In the genomic region with DNA sequence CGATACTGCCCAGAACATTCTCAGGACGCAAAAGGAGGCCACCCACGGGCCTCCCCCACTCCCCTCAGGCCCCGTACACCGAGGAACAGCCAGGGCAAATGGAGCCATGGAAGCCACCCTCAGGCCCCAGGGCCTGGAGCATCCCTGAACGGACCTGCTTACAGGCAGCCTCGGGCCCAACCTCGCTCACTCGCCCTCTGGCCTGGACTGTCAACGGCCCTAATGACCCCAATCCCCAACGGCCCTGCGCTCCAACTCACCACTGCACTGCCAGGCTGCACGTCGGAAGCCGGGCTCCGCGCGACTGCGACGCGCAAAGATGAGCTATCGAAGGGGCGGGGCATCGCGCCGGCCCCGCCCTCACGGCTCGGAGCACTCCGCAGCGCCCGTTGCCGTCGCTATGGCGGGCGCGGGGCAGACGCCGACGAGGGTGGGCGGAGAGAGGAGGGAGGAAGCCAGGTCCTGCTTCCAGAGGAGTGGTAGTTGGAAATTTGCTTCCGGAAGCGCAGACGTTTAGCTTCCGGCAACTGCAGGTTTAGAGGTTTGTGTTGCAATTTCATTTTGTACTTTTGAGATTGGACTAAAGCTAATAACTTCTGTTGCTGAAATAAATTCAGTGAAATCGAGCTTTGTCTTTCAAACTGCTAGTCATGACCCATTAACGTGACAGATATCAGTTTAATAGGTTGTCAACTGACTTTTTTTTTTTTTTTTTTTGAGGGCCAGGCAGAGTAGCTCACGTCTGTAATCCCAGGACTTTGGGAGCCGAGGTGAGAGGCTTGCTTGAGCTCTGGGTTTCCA, we compare ENCODE assay signal across 8 cellular contexts. TPM values are rescaled to one million over a fixed set of nuclear protein-coding genes. Genes with fewer than 3 reads are reported as not detected.
DNase-seq lines count a peak whose midpoint lies in the region; TF ChIP-seq lines count a peak whose summit lies in the region.

SKIC8 (minus strand) TSS at position 308 of the 801 bp plus-strand sequence. CDS start 3,923 bp downstream, outside the sequence.

- peak within 1 kb of the TSS; percentile 90 for H3K9ac ChIP-seq in SK-N-MC (ENCODE audit: insufficient read length)

- peak within 1 kb of the TSS; percentile 96 for H3K4me3 Mint-ChIP-seq in HFFc6
- peak within 1 kb of the TSS; percentile 97 for H3K4me3 Mint-ChIP-seq in activated naive CD4-positive, alpha-beta T cell treated with anti-CD3 and anti-CD28 coated beads for 36 hours

- H3K9me3 Mint-ChIP-seq in HFFc6 = no peaks in the 10 kb centered on the region
- no peaks in the 10 kb centered on the region for H3K9me3 Mint-ChIP-seq in activated naive CD4-positive, alpha-beta T cell treated with anti-CD3 and anti-CD28 coated beads for 36 hours

- CTCF ChIA-PET in activated naive CD4-positive, alpha-beta T cell treated with anti-CD3 and anti-CD28 coated beads for 36 hours (lab: Charles Lee) = interaction anchor here (0.7 to 2.3 kb wide), 8 partner anchors 10 to 382 kb away, joined by 3 to 8 read pairs (median 4); no protein-coding TSS in a partner anchor

- H3K4me1 Mint-ChIP-seq in HFFc6 (ENCODE audit: low read depth) = peaks cover 46% of the 10 kb centered on the region
- peaks cover 31% of the 10 kb centered on the region for H3K4me1 Mint-ChIP-seq in activated naive CD4-positive, alpha-beta T cell treated with anti-CD3 and anti-CD28 coated beads for 36 hours (ENCODE audit: low read depth)

- intact Hi-C loops in activated naive CD4-positive, alpha-beta T cell treated with anti-CD3 and anti-CD28 coated beads for 36 hours (cut with micrococcal nuclease) = loop anchor here (1.0 to 5.0 kb wide), 4 partner anchors 33 to 458 kb away; partner anchors contain the start of genes IREB2 and PSMA4

- no peaks in the 10 kb centered on the region for H3K27me3 ChIP-seq in GM06990 (replicated peaks; ENCODE audit: control insufficient read depth, insufficient read depth, low read length)

- H3K36me3 ChIP-seq in GM06990 (ENCODE audit: control insufficient read depth, insufficient read depth, low read length) (peaks cover 2% of the 10 kb centered on the region), SK-N-MC (ENCODE audit: insufficient read depth, low read length) (no peaks in the 10 kb centered on the region)

- peak; percentile 97 for DNase-seq in GM06990 (ENCODE audit: extremely low read depth, insufficient read length)
- DNase-seq in HFFc6 = peak; percentile 86
- DNase-seq in NAMALWA (ENCODE audit: low spot score) = peak; percentile 96
- peak; percentile 72 for DNase-seq in SK-N-MC (ENCODE audit: low read depth, low spot score)
- peak; percentile 92 for DNase-seq in activated naive CD4-positive, alpha-beta T cell treated with anti-CD3 and anti-CD28 coated beads for 36 hours
- DNase-seq in germinal center (ENCODE audit: low spot score) = peak; percentile 94
- DNase-seq in nucleus accumbens (lab: John Stamatoyannopoulos, UW) = peak in 55 of 56 donors; percentile 45 to 95 (median 81)
- peak; percentile 92 for DNase-seq in superior temporal gyrus (ENCODE audit: extremely low spot score)

- peak within 1 kb of the TSS; percentile 90 for H3K27ac Mint-ChIP-seq in HFFc6
- H3K27ac Mint-ChIP-seq in activated naive CD4-positive, alpha-beta T cell treated with anti-CD3 and anti-CD28 coated beads for 36 hours = peak within 1 kb of the TSS; percentile 77

- peak within 1 kb of the TSS; percentile 90 for H3K27ac ChIP-seq in SK-N-MC

- H3K4me3 ChIP-seq in GM06990 (replicated peaks; ENCODE audit: low read depth, low read length) (peak within 1 kb of the TSS; percentile 97), SK-N-MC (peak within 1 kb of the TSS; percentile 89)

- peaks cover 2% of the 10 kb centered on the region for H3K27me3 Mint-ChIP-seq in HFFc6 (ENCODE audit: insufficient read depth)
- no peaks in the 10 kb centered on the region for H3K27me3 Mint-ChIP-seq in activated naive CD4-positive, alpha-beta T cell treated with anti-CD3 and anti-CD28 coated beads for 36 hours (ENCODE audit: low read depth)

- TF ChIP-seq CTCF in GM06990 (IDR thresholded peaks at IDR 0.05; ENCODE audit: insufficient read depth, low read length, poor library complexity, severe bottlenecking) = no peak
- TF ChIP-seq CTCF in HFFc6 (IDR thresholded peaks at IDR 0.05) = no peak; the same call in none of the 2 replicates

- no peaks in the 10 kb centered on the region for H3K9me3 ChIP-seq in SK-N-MC (ENCODE audit: low read depth, low read length)

- 0 out of 2 replicates have a peak, but pooled peaks cover 11% of the 10 kb centered on the region for H3K36me3 Mint-ChIP-seq in HFFc6 (ENCODE audit: low read depth)
- H3K36me3 Mint-ChIP-seq in activated naive CD4-positive, alpha-beta T cell treated with anti-CD3 and anti-CD28 coated beads for 36 hours (ENCODE audit: low read depth) = peaks cover 4% of the 10 kb centered on the region

RNA-seq across cellular contexts. Expression of gene SKIC8, which starts in this region (rescaled TPM):
- total RNA-seq in HFFc6 (2021; fragmentation: NEBNext Ultra II Directional; extraction: Animal tissue kit (Norgen Biotek cat#: 25700)) = 10 to 100 TPM; 43.9 to 48.1 (median 47.0) TPM
- 10 to 100 TPM; 44.2 to 46.9 TPM for total RNA-seq in activated naive CD4-positive, alpha-beta T cell treated with anti-CD3 and anti-CD28 coated beads for 36 hours

Comparison
In these comparisons a context has a peak if more than half of its experiments do, and no peak if none do; other contexts are left out.
1. Peak in every context shown above with its lines: DNase-seq, H3K4me3 ChIP-seq and H3K27ac ChIP-seq.